Comparison of ENCODE assay signal across 13 cellular contexts in the genomic region with DNA sequence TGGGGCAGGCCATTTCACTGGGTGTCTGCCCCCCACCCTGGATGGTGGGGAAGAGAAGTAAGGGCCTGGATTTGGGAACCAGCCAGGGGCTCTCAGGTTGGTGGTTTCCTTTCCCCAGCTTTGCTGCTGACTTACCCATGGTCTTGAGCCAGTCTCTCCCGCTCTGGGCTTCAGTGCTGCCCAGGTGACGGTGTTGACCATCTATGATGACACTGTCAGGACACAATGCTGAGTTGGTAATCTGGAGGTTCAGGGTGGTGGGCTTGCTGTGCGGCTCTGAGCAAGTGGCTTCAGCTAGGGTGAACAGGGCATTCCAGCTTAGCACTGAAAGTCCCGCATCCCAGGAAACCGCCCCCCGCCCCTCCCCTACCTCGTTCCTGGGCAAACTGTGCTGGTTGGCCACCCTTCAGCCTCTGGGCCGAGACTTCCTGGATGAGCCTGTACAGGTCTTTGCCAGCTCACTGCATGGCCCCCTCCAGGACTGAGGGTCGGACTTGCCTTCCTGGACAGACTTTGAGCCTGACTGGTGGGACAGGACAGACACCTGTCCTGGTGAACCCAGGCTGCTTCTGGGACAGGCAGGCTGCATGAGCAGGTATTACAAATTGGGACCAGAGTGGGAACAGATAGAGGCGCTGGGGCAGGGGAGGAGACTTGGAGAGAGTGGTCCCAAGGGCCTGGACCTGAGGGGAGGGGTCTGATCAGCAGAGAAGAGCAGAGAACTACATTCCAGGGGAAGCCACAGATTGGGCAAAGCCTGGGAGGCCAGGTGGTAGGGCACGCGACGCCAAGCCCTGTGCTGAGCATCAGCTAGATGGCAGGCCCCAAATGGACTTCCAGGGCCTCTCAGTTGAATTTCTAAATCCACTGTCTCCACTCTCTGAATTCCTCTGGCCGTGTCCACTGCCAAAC. TPM values are rescaled to one million over a fixed set of nuclear protein-coding genes. Genes with fewer than 3 reads are reported as not detected.
DNase-seq lines count a peak whose midpoint lies in the region; ATAC-seq and TF ChIP-seq lines count a peak whose summit lies in the region.
"Had no signal": no experiment of that assay in that cellular context is flagged by ENCODE, and none has a peak within 500 bp of the region (broad histone marks: within the 10 kb centered on the region; RNA-seq: fewer than 3 reads in every experiment).

No MANE protein-coding gene starts in this region.

- H3K36me3 ChIP-seq in thyroid gland = no peaks in the 10 kb centered on the region
- H3K36me3 ChIP-seq in neural progenitor cell = no peaks in the 10 kb centered on the region
- H3K36me3 ChIP-seq: heart left ventricle had no signal

- no peaks in the 10 kb centered on the region for H4K20me1 ChIP-seq in neural progenitor cell (ENCODE audit: low read depth)

- H2AFZ ChIP-seq in neural progenitor cell (replicated peaks) = no peak overlapping the region

- peak overlapping the region; percentile 97 for H3K27ac Mint-ChIP-seq in activated T-helper 2 cell treated with anti-CD3 and anti-CD28 coated beads, Interferon-gamma antibody, Interleukin-2, Interleukin-4, amounts not matched to agents 10 μg/mL and 5 μg/mL and 100 μg/mL, durations not matched to agents 14 hours and 24 hours and 36 hours
- no peak overlapping the region for H3K27ac Mint-ChIP-seq in neural progenitor cell

- no peak for DNase-seq in activated T-cell treated with anti-CD3 and anti-CD28 coated beads, Interleukin-2, amount 50 U/mL, for 4 hours
- DNase-seq in activated T-cell treated with anti-CD3 and anti-CD28 coated beads for 4 hours (no peak), mesenteric fat pad (ENCODE audit: low spot score) (peak; percentile 79), thyroid gland (no peak), neural progenitor cell (ENCODE audit: low spot score) (no peak), NCI-H524 (lab: John Stamatoyannopoulos, UW) (no peak)
- DNase-seq in activated T-helper 2 cell treated with anti-CD3 and anti-CD28 coated beads, Interferon-gamma antibody, Interleukin-2, Interleukin-4, amounts not matched to agents 10 μg/mL and 5 μg/mL and 100 μg/mL, durations not matched to agents 14 hours and 24 hours and 36 hours (ENCODE audit: low spot score) = no peak
- DNase-seq: ACHN, NCI-H1694 treated with DMSO at 0.1 percent for 48 hours, T1000 had no signal

- no peaks in the 10 kb centered on the region for H3K27me3 Mint-ChIP-seq in activated T-cell treated with anti-CD3 and anti-CD28 coated beads, Interleukin-2, amount 50 U/mL, for 4 hours (ENCODE audit: low read depth)
- no peaks in the 10 kb centered on the region for H3K27me3 Mint-ChIP-seq in activated T-helper 2 cell treated with anti-CD3 and anti-CD28 coated beads, Interferon-gamma antibody, Interleukin-2, Interleukin-4, amounts not matched to agents 10 μg/mL and 5 μg/mL and 100 μg/mL, durations not matched to agents 14 hours and 24 hours and 36 hours (ENCODE audit: low read depth)
- H3K27me3 Mint-ChIP-seq in neural progenitor cell (ENCODE audit: insufficient read depth, low read depth) = peaks cover 20% of the 10 kb centered on the region

- no peak for TF ChIP-seq POLR2A in thyroid gland (IDR thresholded peaks at IDR 0.05)

- H3K9ac ChIP-seq in neural progenitor cell = no peak overlapping the region

- H3K9me3 Mint-ChIP-seq in activated T-cell treated with anti-CD3 and anti-CD28 coated beads, Interleukin-2, amount 50 U/mL, for 4 hours = no peaks in the 10 kb centered on the region
- no peaks in the 10 kb centered on the region for H3K9me3 Mint-ChIP-seq in activated T-helper 2 cell treated with anti-CD3 and anti-CD28 coated beads, Interferon-gamma antibody, Interleukin-2, Interleukin-4, amounts not matched to agents 10 μg/mL and 5 μg/mL and 100 μg/mL, durations not matched to agents 14 hours and 24 hours and 36 hours
- no peaks in the 10 kb centered on the region for H3K9me3 Mint-ChIP-seq in neural progenitor cell
- H3K9me3 Mint-ChIP-seq: mesothelial cell of epicardium had no signal

- no peaks in the 10 kb centered on the region for H3K36me3 Mint-ChIP-seq in activated T-cell treated with anti-CD3 and anti-CD28 coated beads, Interleukin-2, amount 50 U/mL, for 4 hours (ENCODE audit: insufficient read depth)
- no peaks in the 10 kb centered on the region for H3K36me3 Mint-ChIP-seq in activated T-helper 2 cell treated with anti-CD3 and anti-CD28 coated beads, Interferon-gamma antibody, Interleukin-2, Interleukin-4, amounts not matched to agents 10 μg/mL and 5 μg/mL and 100 μg/mL, durations not matched to agents 14 hours and 24 hours and 36 hours (ENCODE audit: low read depth)
- no peaks in the 10 kb centered on the region for H3K36me3 Mint-ChIP-seq in neural progenitor cell
- H3K36me3 Mint-ChIP-seq: mesothelial cell of epicardium had no signal

- H3K9me3 ChIP-seq in thyroid gland = no peaks in the 10 kb centered on the region
- no peaks in the 10 kb centered on the region for H3K9me3 ChIP-seq in neural progenitor cell (ENCODE audit: low read depth)
- H3K9me3 ChIP-seq: heart left ventricle had no signal

- H3K27ac ChIP-seq in thyroid gland (peak overlapping the region in 2 of 3 donors; percentile 2 to 6), neural progenitor cell (no peak overlapping the region)

- intact Hi-C loops in activated T-helper 2 cell treated with anti-CD3 and anti-CD28 coated beads, Interferon-gamma antibody, Interleukin-2, Interleukin-4, amounts not matched to agents 10 μg/mL and 5 μg/mL and 100 μg/mL, durations not matched to agents 14 hours and 24 hours and 36 hours (cut with micrococcal nuclease) = loop anchor here (1.0 to 5.0 kb wide), 3 partner anchors 18 to 472 kb away; no protein-coding TSS in a partner anchor
- intact Hi-C loops in thyroid gland (cut with DNase I) = no loop called here

- H3K4me3 ChIP-seq in thyroid gland (replicated peaks in 1 of 3) = no peak overlapping the region
- H3K4me3 ChIP-seq in neural progenitor cell = no peak overlapping the region

- H3F3A ChIP-seq in neural progenitor cell (ENCODE audit: low read depth) = no peaks in the 10 kb centered on the region

- H3K4me1 Mint-ChIP-seq in activated T-cell treated with anti-CD3 and anti-CD28 coated beads, Interleukin-2, amount 50 U/mL, for 4 hours (ENCODE audit: low read depth) = peaks cover 57% of the 10 kb centered on the region
- H3K4me1 Mint-ChIP-seq in activated T-helper 2 cell treated with anti-CD3 and anti-CD28 coated beads, Interferon-gamma antibody, Interleukin-2, Interleukin-4, amounts not matched to agents 10 μg/mL and 5 μg/mL and 100 μg/mL, durations not matched to agents 14 hours and 24 hours and 36 hours (ENCODE audit: low read depth) = peaks cover 32% of the 10 kb centered on the region
- peaks cover 41% of the 10 kb centered on the region for H3K4me1 Mint-ChIP-seq in neural progenitor cell

- TF ChIP-seq CTCF in thyroid gland (IDR thresholded peaks at IDR 0.05) (no peak), neural progenitor cell (IDR thresholded peaks at IDR 0.05) (no peak)

- no peak overlapping the region for H3K4me2 ChIP-seq in neural progenitor cell

- H3K4me1 ChIP-seq in thyroid gland (peaks cover 4 to 20% of the 10 kb centered on the region in 2 donors), neural progenitor cell (peaks cover 22% of the 10 kb centered on the region)

- WGBS in thyroid gland, 2 donors = 80 to 87% methylated on average over 11 to 13 of the region's 14 CpGs

- no peaks in the 10 kb centered on the region for H3K79me2 ChIP-seq in neural progenitor cell (ENCODE audit: low read depth)

- peak overlapping the region; percentile 37 for H3K4me3 Mint-ChIP-seq in activated T-cell treated with anti-CD3 and anti-CD28 coated beads, Interleukin-2, amount 50 U/mL, for 4 hours
- peak overlapping the region; percentile 26 for H3K4me3 Mint-ChIP-seq in activated T-helper 2 cell treated with anti-CD3 and anti-CD28 coated beads, Interferon-gamma antibody, Interleukin-2, Interleukin-4, amounts not matched to agents 10 μg/mL and 5 μg/mL and 100 μg/mL, durations not matched to agents 14 hours and 24 hours and 36 hours (ENCODE audit: low read depth)
- no peak overlapping the region for H3K4me3 Mint-ChIP-seq in neural progenitor cell
- H3K4me3 Mint-ChIP-seq: mesothelial cell of epicardium had no signal

- no peak for ATAC-seq in activated T-cell treated with anti-CD3 and anti-CD28 coated beads, Interleukin-2, amount 50 U/mL, for 4 hours
- ATAC-seq in HG02981 (IDR thresholded peaks at IDR 0.05; ENCODE audit: unreplicated experiment) = no peak

- H3K27me3 ChIP-seq in thyroid gland (no peaks in the 10 kb centered on the region), neural progenitor cell (no peaks in the 10 kb centered on the region)
- H3K27me3 ChIP-seq: heart left ventricle had no signal

RNA-seq across cellular contexts. Expression of a gene that starts 19.9 kb away (rescaled TPM):
- total RNA-seq in activated T-cell treated with anti-CD3 and anti-CD28 coated beads, Interleukin-2, amount 50 U/mL, for 4 hours = 10 to 100 TPM; 17.7 to 21.0 (median 18.0) TPM
- total RNA-seq in activated T-helper 2 cell treated with anti-CD3 and anti-CD28 coated beads, Interferon-gamma antibody, Interleukin-2, Interleukin-4, amounts not matched to agents 10 μg/mL and 5 μg/mL and 100 μg/mL, durations not matched to agents 14 hours and 24 hours and 36 hours = 79.2 and 80.4 TPM in 2 replicates
- total RNA-seq in mesenteric fat pad (81.1 TPM), thyroid gland (100 to 1,000 TPM in 2 of 4 donors, 10 to 100 TPM in 2; 59.9 to 128 (median 94.4) TPM), neural progenitor cell (ENCODE audit: low replicate concordance) (5.8 and 12.3 TPM in 2 replicates)
